Comparison of ENCODE assay signal across 23 cellular contexts in genomic region chr2:62065243-62065642, GRCh38.
DNase-seq lines count a peak whose midpoint lies in the region; ATAC-seq, FAIRE-seq and TF ChIP-seq lines count a peak whose summit lies in the region.
"Had no signal": no experiment of that assay in that cellular context is flagged by ENCODE, and none has a peak within 500 bp of the region (broad histone marks: within the 10 kb centered on the region; RNA-seq: fewer than 3 reads in every experiment).

No MANE protein-coding gene starts in this region.

- intact Hi-C loops in activated B cell treated with CpG ODN at 0.5 μM for 24 hours (cut with micrococcal nuclease): loop anchor here (1.0 to 5.0 kb wide), 2 partner anchors 14 to 62 kb away; no protein-coding TSS in a partner anchor

- CTCF ChIA-PET in activated B cell treated with CpG ODN at 0.5 μM for 24 hours (lab: Charles Lee): no interaction called here

- no peak overlapping the region for H2BK5ac ChIP-seq in H9 (ENCODE audit: insufficient read length, low read length)

- no peaks in the 10 kb centered on the region for H3K79me2 ChIP-seq in H9 (ENCODE audit: insufficient read depth, low read length)

- H3K9me3 Mint-ChIP-seq in activated B cell treated with CpG ODN at 0.5 μM for 24 hours: peaks cover 6% of the 10 kb centered on the region
- H3K9me3 Mint-ChIP-seq in stimulated activated memory B cell treated with anti-CD40 and anti-IgM and Interleukin-4, amounts not matched to agents 10 μg/mL and 1 μg/mL and 100 μg/mL, for 72 hours: peaks cover 5% of the 10 kb centered on the region
- no peaks in the 10 kb centered on the region for H3K9me3 Mint-ChIP-seq in H9

- H3K36me3 Mint-ChIP-seq in activated B cell treated with CpG ODN at 0.5 μM for 24 hours (ENCODE audit: low read depth): peaks cover 7% of the 10 kb centered on the region
- peaks cover 33% of the 10 kb centered on the region for H3K36me3 Mint-ChIP-seq in stimulated activated memory B cell treated with anti-CD40 and anti-IgM and Interleukin-4, amounts not matched to agents 10 μg/mL and 1 μg/mL and 100 μg/mL, for 72 hours
- H3K36me3 Mint-ChIP-seq in H9 (ENCODE audit: insufficient read depth in 1 of 3, low read depth in 3 of 3): no peaks in the 10 kb centered on the region

- H4K91ac ChIP-seq in H9 (ENCODE audit: insufficient read length, low read depth, low read length): no peak overlapping the region

- no peak overlapping the region for H3K4me3 ChIP-seq in GM06990 (replicated peaks; ENCODE audit: low read depth, low read length)
- H3K4me3 ChIP-seq: BLaER1, GM23248 had no signal

- no peaks in the 10 kb centered on the region for H3K9me3 ChIP-seq in H9 (ENCODE audit: control insufficient read depth, low read depth, low read length)
- H3K9me3 ChIP-seq: Caco-2 had no signal

- H3K9ac ChIP-seq in H9 (ENCODE audit: extremely low read depth, insufficient read length, low read length): no peak overlapping the region
- H3K9ac ChIP-seq: BLaER1, GM23248 had no signal

- FAIRE-seq in GM12892 (lab: Jason Lieb, UNC): peak; percentile 62
- FAIRE-seq: H1 had no signal

- H2AFZ ChIP-seq in H9 (ENCODE audit: low read length): no peak overlapping the region
- H2AFZ ChIP-seq: GM23248 had no signal

- H3K4me1 ChIP-seq in H9 (ENCODE audit: insufficient read depth, low read length): no peaks in the 10 kb centered on the region
- H3K4me1 ChIP-seq: BLaER1, Caco-2 had no signal

- TF ChIP-seq POLR2A in GM12892 (IDR thresholded peaks at IDR 0.05; ENCODE audit: low read depth, low read length): no peak

- H3K27me3 ChIP-seq in GM06990 (replicated peaks; ENCODE audit: control insufficient read depth, insufficient read depth, low read length) (no peaks in the 10 kb centered on the region), H9 (ENCODE audit: insufficient read depth, low read length) (no peaks in the 10 kb centered on the region)
- H3K27me3 ChIP-seq: BLaER1 had no signal

- H3K36me3 ChIP-seq in GM06990 (ENCODE audit: control insufficient read depth, insufficient read depth, low read length): no peaks in the 10 kb centered on the region

- TF ChIP-seq CTCF in GM06990 (IDR thresholded peaks at IDR 0.05; ENCODE audit: insufficient read depth, low read length, poor library complexity, severe bottlenecking): no peak
- no peak for TF ChIP-seq CTCF in activated B cell treated with CpG ODN at 0.5 μM for 24 hours (IDR thresholded peaks at IDR 0.05)
- no peak for TF ChIP-seq CTCF in H9 (conservative IDR thresholded peaks at IDR 0.05)

- no peaks in the 10 kb centered on the region for H3K79me1 ChIP-seq in H9 (ENCODE audit: insufficient read depth, low read depth, low read length, poor library complexity, severe bottlenecking)

- no peak overlapping the region for H3K14ac ChIP-seq in H9 (ENCODE audit: insufficient read depth, low read length)

- H3K4me3 Mint-ChIP-seq in activated B cell treated with CpG ODN at 0.5 μM for 24 hours (no peak overlapping the region), H9 (no peak overlapping the region)
- no peak overlapping the region for H3K4me3 Mint-ChIP-seq in stimulated activated memory B cell treated with anti-CD40 and anti-IgM and Interleukin-4, amounts not matched to agents 10 μg/mL and 1 μg/mL and 100 μg/mL, for 72 hours
- H3K4me3 Mint-ChIP-seq: B cell; CD4-positive, CD25-positive, alpha-beta regulatory T cell; CD8-positive, alpha-beta T cell had no signal

- H2AK5ac ChIP-seq in H9 (ENCODE audit: insufficient read length, low read length): no peak overlapping the region

- no peak overlapping the region for H3K18ac ChIP-seq in H9 (ENCODE audit: insufficient read length, low read depth, low read length)

- H2BK12ac ChIP-seq in H9 (ENCODE audit: insufficient read length, low read depth, low read length): no peak overlapping the region

- H3K27ac ChIP-seq in H9 (ENCODE audit: insufficient read length, low read depth, low read length): no peak overlapping the region
- H3K27ac ChIP-seq: 22Rv1, BLaER1, C4-2B, GM23248 had no signal

- POLR2A ChIA-PET in activated B cell treated with CpG ODN at 0.5 μM for 24 hours (lab: Charles Lee): interaction anchor here (0.6 to 0.9 kb wide), 4 partner anchors 26 to 132 kb away, joined by 3 to 5 read pairs (median 4); no protein-coding TSS in a partner anchor

- ATAC-seq in activated B cell treated with CpG ODN at 0.5 μM for 24 hours (ENCODE audit: low read depth): peak; percentile 16
- ATAC-seq in stimulated activated memory B cell treated with anti-CD40 and anti-IgM and Interleukin-4, amounts not matched to agents 10 μg/mL and 1 μg/mL and 100 μg/mL, for 72 hours: no peak
- ATAC-seq: CD8-positive, alpha-beta T cell; HCT116 had no signal

- H3K23ac ChIP-seq in H9 (ENCODE audit: insufficient read length, low read depth, low read length): no peak overlapping the region

- H2BK15ac ChIP-seq in H9 (ENCODE audit: low read depth, low read length): no peak overlapping the region

- no peak overlapping the region for H3K4me2 ChIP-seq in H9 (ENCODE audit: insufficient read depth, insufficient read length, low read length)
- H3K4me2 ChIP-seq: BLaER1 had no signal

- DNase-seq in GM06990 (ENCODE audit: extremely low read depth, insufficient read length) (peak; percentile 36), GM12892 (ENCODE audit: insufficient read length) (no peak), activated B cell treated with CpG ODN at 0.5 μM for 24 hours (no peak), DMS 273 (lab: John Stamatoyannopoulos, UW; ENCODE audit: unreplicated experiment) (no peak), H9 (no peak), NCI-H524 (lab: John Stamatoyannopoulos, UW) (no peak)
- no peak for DNase-seq in activated CD4-positive, alpha-beta T cell treated with anti-CD3 and anti-CD28 coated beads for 1 hour
- DNase-seq: Caco-2; CD4-positive, CD25-positive, alpha-beta regulatory T cell; CD8-positive, alpha-beta T cell; DMS 273 treated with DMSO at 0.1 percent for 48 hours; DMS79; EL; GDM1; GM23248; H7 had no signal

- H2BK20ac ChIP-seq in H9 (ENCODE audit: low read depth, low read length, poor library complexity, severe bottlenecking): no peak overlapping the region

- H3K23me2 ChIP-seq in H9 (ENCODE audit: insufficient read length, low read depth, low read length, poor library complexity, severe bottlenecking): no peaks in the 10 kb centered on the region

- H3K27ac Mint-ChIP-seq in activated B cell treated with CpG ODN at 0.5 μM for 24 hours: peak overlapping the region; percentile 79
- peak overlapping the region; percentile 44 for H3K27ac Mint-ChIP-seq in stimulated activated memory B cell treated with anti-CD40 and anti-IgM and Interleukin-4, amounts not matched to agents 10 μg/mL and 1 μg/mL and 100 μg/mL, for 72 hours
- H3K27ac Mint-ChIP-seq in H9: no peak overlapping the region; a peak in 1 of 7 replicates
- H3K27ac Mint-ChIP-seq: B cell; CD4-positive, CD25-positive, alpha-beta regulatory T cell; CD8-positive, alpha-beta T cell had no signal

- H3K4me1 Mint-ChIP-seq in activated B cell treated with CpG ODN at 0.5 μM for 24 hours (peaks cover 27% of the 10 kb centered on the region), H9 (no peaks in the 10 kb centered on the region)
- peaks cover 11% of the 10 kb centered on the region for H3K4me1 Mint-ChIP-seq in stimulated activated memory B cell treated with anti-CD40 and anti-IgM and Interleukin-4, amounts not matched to agents 10 μg/mL and 1 μg/mL and 100 μg/mL, for 72 hours

- no peak overlapping the region for H2BK120ac ChIP-seq in H9 (ENCODE audit: low read depth, low read length, poor library complexity, severe bottlenecking)

- H4K20me1 ChIP-seq in H9 (ENCODE audit: control insufficient read depth, insufficient read depth, insufficient read length): no peaks in the 10 kb centered on the region
- H4K20me1 ChIP-seq: BLaER1 had no signal

- H3K27me3 Mint-ChIP-seq in activated B cell treated with CpG ODN at 0.5 μM for 24 hours (no peaks in the 10 kb centered on the region), H9 (ENCODE audit: low read depth) (no peaks in the 10 kb centered on the region)
- no peaks in the 10 kb centered on the region for H3K27me3 Mint-ChIP-seq in stimulated activated memory B cell treated with anti-CD40 and anti-IgM and Interleukin-4, amounts not matched to agents 10 μg/mL and 1 μg/mL and 100 μg/mL, for 72 hours
- H3K27me3 Mint-ChIP-seq: B cell; CD4-positive, CD25-positive, alpha-beta regulatory T cell had no signal

- H3T11ph ChIP-seq in H9 (ENCODE audit: low read length): no peak overlapping the region

- H3K56ac ChIP-seq in H9 (ENCODE audit: insufficient read length, low read depth, low read length): no peak overlapping the region

- H4K5ac ChIP-seq in H9 (ENCODE audit: insufficient read length, low read depth, low read length): no peak overlapping the region

- no peak overlapping the region for H3K4ac ChIP-seq in H9 (ENCODE audit: low read depth, low read length)

- H4K8ac ChIP-seq in H9 (replicated peaks; ENCODE audit: insufficient read length, low read depth, low read length): no peak overlapping the region

Comparison
In these comparisons a context has a peak if more than half of its experiments do, and no peak if none do; other contexts are left out.
1. H3K27ac Mint-ChIP-seq: peak in activated B cell treated with CpG ODN at 0.5 μM for 24 hours (single experiment) and stimulated activated memory B cell treated with anti-CD40 and anti-IgM and Interleukin-4, amounts not matched to agents 10 μg/mL and 1 μg/mL and 100 μg/mL, for 72 hours (single experiment); none in H9 (0 of 3).